In genomic region chr16:51818342-51818944, GRCh38 we compare ENCODE assay signal across 1 cellular context.
TF ChIP-seq lines count a peak whose summit lies in the region.

No MANE protein-coding gene starts in this region.

TF ChIP-seq in GM23338, 12 proteins besides CTCF, POLR2A, EP300 and RAD21 (continued from another document):
- TF ChIP-seq ZNF462 (CRISPR knock-in tag; IDR thresholded peaks at IDR 0.05) (no peak), STAT1 (IDR thresholded peaks at IDR 0.05; ENCODE audit: unreplicated experiment) (no peak), ZNF331 (CRISPR knock-in tag; IDR thresholded peaks at IDR 0.05; ENCODE audit: low read depth) (no peak), NANOG (IDR thresholded peaks at IDR 0.05; ENCODE audit: borderline replicate concordance) (no peak), JUNB (IDR thresholded peaks at IDR 0.05; ENCODE audit: unreplicated experiment) (no peak), REST (IDR thresholded peaks at IDR 0.05; ENCODE audit: unreplicated experiment) (no peak)
TF ChIP-seq in GM23338: peak in this region for 0.
